ENCODE assay signal across 8 cellular contexts in the genomic region with DNA sequence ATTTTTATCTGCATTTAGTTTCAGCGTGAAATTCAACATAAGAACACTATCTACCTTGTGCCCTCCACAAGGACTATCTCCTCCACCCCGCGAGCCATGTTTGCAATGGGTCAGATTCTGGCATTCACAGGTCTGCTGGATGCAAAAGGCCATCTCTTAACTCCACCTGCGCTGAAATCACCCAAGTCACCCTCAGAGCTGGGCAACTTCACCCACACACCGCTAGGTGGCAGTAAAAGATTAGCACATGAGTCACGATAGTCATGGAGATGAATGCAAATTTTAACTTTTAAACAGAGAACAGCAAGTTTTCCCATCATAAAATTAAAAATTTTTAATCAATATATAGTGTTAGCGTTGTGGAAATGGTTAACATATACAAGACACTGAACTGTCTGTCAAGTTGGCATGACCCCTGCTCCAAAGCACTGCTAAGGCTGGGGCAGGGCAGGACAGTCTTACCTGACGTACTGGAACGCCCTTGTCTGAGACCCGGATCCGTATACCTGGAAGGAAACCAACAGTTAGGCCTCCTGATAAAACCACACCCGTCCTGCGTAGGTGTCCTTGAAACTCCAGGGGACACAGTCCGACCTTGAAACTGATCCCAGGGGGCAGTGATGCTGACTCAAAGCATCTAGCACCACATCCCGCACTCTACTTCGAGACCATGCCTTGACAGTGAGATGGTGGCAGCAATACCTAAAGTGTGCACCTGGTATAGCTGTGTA.
DNase-seq lines count a peak whose midpoint lies in the region; ATAC-seq and TF ChIP-seq lines count a peak whose summit lies in the region.

No MANE protein-coding gene starts in this region.

- ATAC-seq in HG03095 (IDR thresholded peaks at IDR 0.05; ENCODE audit: unreplicated experiment) (peak; percentile 53), lower lobe of right lung (peak; percentile 69 to 75)
- peak; percentile 69 for ATAC-seq in activated CD4-positive, alpha-beta T cell treated with anti-CD3 and anti-CD28 coated beads for 36 hours
- peak; percentile 37 for ATAC-seq in stimulated activated naive B cell treated with anti-CD40 and anti-IgM and Interleukin-4, amounts not matched to agents 10 μg/mL and 1 μg/mL and 100 μg/mL, for 72 hours (replicated peaks)

- H3K27ac Mint-ChIP-seq in activated CD4-positive, alpha-beta T cell treated with anti-CD3 and anti-CD28 coated beads for 36 hours, result no peak overlapping the region
- H3K27ac Mint-ChIP-seq in stimulated activated naive B cell treated with anti-CD40 and anti-IgM and Interleukin-4, amounts not matched to agents 10 μg/mL and 1 μg/mL and 100 μg/mL, for 72 hours, result no peak overlapping the region

- TF ChIP-seq CTCF in AG04449 (IDR thresholded peaks at IDR 0.05; ENCODE audit: insufficient read depth, low read length, missing control alignments) (peak; percentile 80), GM13976 (IDR thresholded peaks at IDR 0.05; ENCODE audit: borderline replicate concordance, control extremely low read depth, extremely low read depth, insufficient read depth, missing control alignments) (peak; percentile 86), lower lobe of right lung (IDR thresholded peaks at IDR 0.05) (peak; percentile 95)

- H3K4me1 Mint-ChIP-seq in activated CD4-positive, alpha-beta T cell treated with anti-CD3 and anti-CD28 coated beads for 36 hours, result peaks cover 2% of the 10 kb centered on the region
- H3K4me1 Mint-ChIP-seq in stimulated activated naive B cell treated with anti-CD40 and anti-IgM and Interleukin-4, amounts not matched to agents 10 μg/mL and 1 μg/mL and 100 μg/mL, for 72 hours, result peaks cover 9 to 24% of the 10 kb centered on the region in 2 donors

- intact Hi-C loops in activated CD4-positive, alpha-beta T cell treated with anti-CD3 and anti-CD28 coated beads for 36 hours (cut with DNase I, micrococcal nuclease), result loop anchor here (1.0 to 5.0 kb wide), 6 partner anchors 58 to 478 kb away; partner anchors contain the start of gene UXS1 (in 1 of the 2)
- intact Hi-C loops in lower lobe of right lung (cut with DNase I), result no loop called here

- H3K4me3 Mint-ChIP-seq in activated CD4-positive, alpha-beta T cell treated with anti-CD3 and anti-CD28 coated beads for 36 hours, result no peak overlapping the region
- H3K4me3 Mint-ChIP-seq in stimulated activated naive B cell treated with anti-CD40 and anti-IgM and Interleukin-4, amounts not matched to agents 10 μg/mL and 1 μg/mL and 100 μg/mL, for 72 hours, result no peak overlapping the region

- DNase-seq in AG04449 (ENCODE audit: low read depth, low spot score), result no peak
- DNase-seq in GM13976 (ENCODE audit: low spot score), result peak; percentile 82
- peak; percentile 69 for DNase-seq in NCI-H345 treated with DMSO at 0.1 percent for 48 hours (lab: John Stamatoyannopoulos, UW; ENCODE audit: unreplicated experiment)
- DNase-seq in activated CD4-positive, alpha-beta T cell treated with anti-CD3 and anti-CD28 coated beads for 36 hours, result peak; percentile 77
- DNase-seq in dermis microvascular lymphatic vessel endothelial cell (ENCODE audit: low read depth in 2 of 2), result peak; percentile 51 to 69
- DNase-seq in lower lobe of right lung, result no peak
- DNase-seq in stimulated activated naive B cell treated with anti-CD40 and anti-IgM and Interleukin-4, amounts not matched to agents 10 μg/mL and 1 μg/mL and 100 μg/mL, for 72 hours, result peak; percentile 50

- no peaks in the 10 kb centered on the region for H3K4me1 ChIP-seq in lower lobe of right lung

- peaks cover 41% of the 10 kb centered on the region for H3K36me3 ChIP-seq in lower lobe of right lung

- CTCF ChIA-PET in AG04449 (lab: Yijun Ruan, JAX), result interaction anchor here (1.0 to 4.8 kb wide), 12 partner anchors 10 to 528 kb away, joined by 3 to 37 read pairs (median 5); no protein-coding TSS in a partner anchor
- CTCF ChIA-PET in activated CD4-positive, alpha-beta T cell treated with anti-CD3 and anti-CD28 coated beads for 36 hours (lab: Charles Lee), result interaction anchor here (0.5 to 3.8 kb wide), 16 partner anchors 8 to 696 kb away, joined by 3 to 31 read pairs (median 4); no protein-coding TSS in a partner anchor

- H3K4me3 ChIP-seq in AG04449 (ENCODE audit: low read depth, low read length) (no peak overlapping the region), lower lobe of right lung (no peak overlapping the region)

- H3K36me3 Mint-ChIP-seq in activated CD4-positive, alpha-beta T cell treated with anti-CD3 and anti-CD28 coated beads for 36 hours (ENCODE audit: low read depth), result peaks cover 10% of the 10 kb centered on the region
- H3K36me3 Mint-ChIP-seq in stimulated activated naive B cell treated with anti-CD40 and anti-IgM and Interleukin-4, amounts not matched to agents 10 μg/mL and 1 μg/mL and 100 μg/mL, for 72 hours, result peaks cover 24 to 40% of the 10 kb centered on the region in 2 donors

- H3K9me3 ChIP-seq in lower lobe of right lung, result no peaks in the 10 kb centered on the region

- no peak overlapping the region for H3K27ac ChIP-seq in lower lobe of right lung

- in situ Hi-C loops in GM13976 (cut with MboI; ENCODE audit: low sequenced_read_pairs, unreplicated experiment), result loop anchor here (25.0 kb wide), 1 partner anchor 433 kb away; no protein-coding TSS in a partner anchor

- H3K9me3 Mint-ChIP-seq in activated CD4-positive, alpha-beta T cell treated with anti-CD3 and anti-CD28 coated beads for 36 hours (ENCODE audit: low read depth), result no peaks in the 10 kb centered on the region
- H3K9me3 Mint-ChIP-seq in stimulated activated naive B cell treated with anti-CD40 and anti-IgM and Interleukin-4, amounts not matched to agents 10 μg/mL and 1 μg/mL and 100 μg/mL, for 72 hours, result no peaks in the 10 kb centered on the region

- no peaks in the 10 kb centered on the region for H3K27me3 ChIP-seq in lower lobe of right lung (ENCODE audit: low read depth)

- no peaks in the 10 kb centered on the region for H3K27me3 Mint-ChIP-seq in activated CD4-positive, alpha-beta T cell treated with anti-CD3 and anti-CD28 coated beads for 36 hours
- H3K27me3 Mint-ChIP-seq in stimulated activated naive B cell treated with anti-CD40 and anti-IgM and Interleukin-4, amounts not matched to agents 10 μg/mL and 1 μg/mL and 100 μg/mL, for 72 hours, result no peaks in the 10 kb centered on the region

- POLR2A ChIA-PET in AG04449 (lab: Yijun Ruan, JAX), result interaction anchor here (0.5 kb wide), 1 partner anchor 321 kb away, joined by 3 read pairs; no protein-coding TSS in a partner anchor
- POLR2A ChIA-PET in activated CD4-positive, alpha-beta T cell treated with anti-CD3 and anti-CD28 coated beads for 36 hours (lab: Charles Lee), result no interaction called here

Comparison
In these comparisons a context has a peak if more than half of its experiments do, and no peak if none do; other contexts are left out.
1. DNase-seq: peak in GM13976 (single experiment), NCI-H345 treated with DMSO at 0.1 percent for 48 hours (single experiment), activated CD4-positive, alpha-beta T cell treated with anti-CD3 and anti-CD28 coated beads for 36 hours (single experiment), dermis microvascular lymphatic vessel endothelial cell (2 of 2) and stimulated activated naive B cell treated with anti-CD40 and anti-IgM and Interleukin-4, amounts not matched to agents 10 μg/mL and 1 μg/mL and 100 μg/mL, for 72 hours (single experiment); none in AG04449 (single experiment) and lower lobe of right lung (single experiment).
2. Peak in every context shown above with its lines, with median percentiles within 50 percentile points of each other: CTCF ChIP-seq and ATAC-seq.